Comparison of ENCODE assay signal across 10 cellular contexts in the genomic region with DNA sequence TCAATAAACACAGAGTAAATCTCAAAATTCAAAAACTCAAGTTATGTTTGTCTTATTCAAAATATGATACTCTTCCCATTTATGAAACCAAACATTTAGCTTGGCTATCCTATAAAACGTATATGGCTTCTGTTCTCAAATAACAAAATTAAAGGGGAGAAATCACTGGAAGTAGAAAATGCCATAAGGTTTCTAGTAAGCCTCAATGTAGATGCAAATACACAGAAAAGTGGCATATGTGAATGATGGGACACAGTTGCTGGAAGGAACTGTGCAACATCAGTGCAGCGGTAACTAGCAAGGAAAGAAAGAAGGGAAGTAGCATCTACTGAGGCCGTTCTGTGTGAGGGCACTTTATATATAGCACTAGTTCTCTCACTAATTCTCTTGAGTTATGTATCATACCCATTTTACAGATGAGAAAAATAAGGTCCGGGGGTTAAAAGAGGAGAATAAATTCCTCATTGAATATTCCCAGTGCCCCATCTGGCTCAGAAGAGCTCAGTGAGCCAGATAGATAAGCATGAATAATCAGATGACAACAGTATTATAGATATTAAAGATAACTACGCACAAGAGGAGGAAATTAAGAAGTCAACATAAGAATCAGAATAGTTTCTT.
"Had no signal": no experiment of that assay in that cellular context is flagged by ENCODE, and none has a peak within 500 bp of the region (broad histone marks: within the 10 kb centered on the region; RNA-seq: fewer than 3 reads in every experiment).

No MANE protein-coding gene starts in this region.

- H3K27ac ChIP-seq: GM23248, HL-60, KMS-11 had no signal

- H2AFZ ChIP-seq: GM23248 had no signal

- H3K9ac ChIP-seq: GM23248, KMS-11 had no signal

- DNase-seq: GM23248, GOT3, H7, HFFc6, IMR-90, KBM-7 had no signal

- ATAC-seq: HCT116 had no signal

- H3K4me2 ChIP-seq: KMS-11 had no signal

- H3K9me3 ChIP-seq: HAP-1 had no signal

- H3K4me3 ChIP-seq: GM23248, HAP-1 had no signal
